ENCODE assay signal across 14 cellular contexts in the genomic region with DNA sequence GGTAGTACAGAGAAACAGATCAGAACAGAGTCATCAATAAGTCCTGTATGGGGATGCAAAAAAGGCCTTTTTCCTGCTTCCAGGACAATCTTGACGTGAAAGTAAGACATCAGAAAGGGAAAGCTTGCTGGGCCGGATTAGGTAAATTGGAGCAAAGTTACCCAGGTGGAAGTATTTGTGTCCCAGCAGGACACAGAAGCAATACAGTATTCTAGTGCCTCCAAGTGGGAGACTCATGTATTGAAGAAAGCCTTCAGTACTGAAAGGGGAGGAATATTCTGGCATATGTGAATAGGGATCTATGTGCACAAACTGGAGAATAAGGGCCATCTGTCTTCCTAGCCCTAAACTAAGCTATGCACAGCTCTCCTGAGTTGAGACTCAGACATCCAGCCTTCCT.
A peak's percentile ranks its signal among the peaks of the same experiment; 100 is the strongest.
DNase-seq lines count a peak whose midpoint lies in the region; ATAC-seq and TF ChIP-seq lines count a peak whose summit lies in the region.
"Had no signal": no experiment of that assay in that cellular context is flagged by ENCODE, and none has a peak within 500 bp of the region (broad histone marks: within the 10 kb centered on the region; RNA-seq: fewer than 3 reads in every experiment).

No MANE protein-coding gene starts in this region.

- no peak overlapping the region for H3K27ac ChIP-seq in iPS DF 6.9 (ENCODE audit: low read length)

- WGBS in iPS DF 6.9 (ENCODE audit: insufficient coverage, insufficient read length): no CpG with 5 or more reads among the region's 2 CpGs

- no peaks in the 10 kb centered on the region for H3K4me1 ChIP-seq in iPS DF 6.9 (ENCODE audit: control insufficient read depth, insufficient read depth, low read length)

- H3K9me3 ChIP-seq in iPS DF 6.9 (ENCODE audit: control insufficient read depth, insufficient read depth, low read length): no peaks in the 10 kb centered on the region

- peak; percentile 32 for DNase-seq in H7
- peak; percentile 3 for DNase-seq in OCI-M1 (lab: John Stamatoyannopoulos, UW)
- peak; percentile 20 for DNase-seq in iPS DF 6.9 (ENCODE audit: low read depth, low spot score)
- no peak for DNase-seq in retinal pigment epithelial cell (ENCODE audit: low read depth)
- no peak for DNase-seq in activated gamma-delta T cell (lab: John Stamatoyannopoulos, UW)
- DNase-seq in posterior vena cava (ENCODE audit: low spot score): no peak
- DNase-seq: activated CD4-positive, alpha-beta memory T cell treated with anti-CD3 and anti-CD28 coated beads for 36 hours; activated naive CD4-positive, alpha-beta T cell treated with anti-CD3 and anti-CD28 coated beads, Interleukin-2, amount 50 U/mL, for 16 hours; activated T-cell treated with anti-CD3 and anti-CD28 coated beads, Interleukin-2, amount 50 U/mL, for 4 hours; NCI-H1417 treated with DMSO at 0.1 percent for 48 hours; NCI-H2171; stimulated activated CD4-positive, alpha-beta T cell treated with anti-CD3 and anti-CD28 coated beads, Interleukin-4, amount 100 ng/mL, for 1 hour; T-helper 1 cell had no signal

- H3K27me3 ChIP-seq in H7 (ENCODE audit: control insufficient read depth, insufficient read depth, low read length) (no peaks in the 10 kb centered on the region), iPS DF 6.9 (ENCODE audit: control insufficient read depth, insufficient read depth, low read length) (no peaks in the 10 kb centered on the region)

- peak; percentile 7 for TF ChIP-seq CTCF in retinal pigment epithelial cell (conservative IDR thresholded peaks at IDR 0.05; ENCODE audit: low read depth, low read length)

- H3K36me3 ChIP-seq in H7 (replicated peaks; ENCODE audit: control insufficient read depth, insufficient read depth, low read length) (no peaks in the 10 kb centered on the region), iPS DF 6.9 (ENCODE audit: control insufficient read depth, insufficient read depth, low read length) (no peaks in the 10 kb centered on the region)

- no peak for ATAC-seq in HG02870 (IDR thresholded peaks at IDR 0.05; ENCODE audit: unreplicated experiment)
- ATAC-seq: activated T-cell treated with anti-CD3 and anti-CD28 coated beads, Interleukin-2, amount 50 U/mL, for 4 hours had no signal

- intact Hi-C loops in posterior vena cava (cut with DNase I): no loop called here

- no peak overlapping the region for H3K4me3 ChIP-seq in H7 (ENCODE audit: insufficient read depth, low read depth, low read length)
- no peak overlapping the region for H3K4me3 ChIP-seq in iPS DF 6.9 (ENCODE audit: low read length)
- no peak overlapping the region for H3K4me3 ChIP-seq in retinal pigment epithelial cell (ENCODE audit: low read length)

Comparison
In these comparisons a context has a peak if more than half of its experiments do, and no peak if none do; other contexts are left out.
1. DNase-seq: peak in H7 (single experiment), OCI-M1 (single experiment) and iPS DF 6.9 (single experiment); none in retinal pigment epithelial cell (single experiment), activated gamma-delta T cell (single experiment) and posterior vena cava (single experiment).